1 cellular context compared by ENCODE assay signal in genomic region chr1:204462229-204462561, GRCh38.
TF ChIP-seq lines count a peak whose summit lies in the region.

No MANE protein-coding gene starts in this region.

TF ChIP-seq in SK-N-SH, 30 proteins besides CTCF, POLR2A, EP300 and RAD21 (continued from another document):
- TF ChIP-seq MEF2A (IDR thresholded peaks at IDR 0.05; ENCODE audit: borderline replicate concordance, low read depth) (no peak), NRF1 (IDR thresholded peaks at IDR 0.05; ENCODE audit: low read depth, low read length) (no peak), IRF3 (IDR thresholded peaks at IDR 0.05; ENCODE audit: low read depth, low read length) (no peak), EZH2phosphoT487 (IDR thresholded peaks at IDR 0.05; ENCODE audit: borderline replicate concordance, low read depth) (no peak), FOSL2 (IDR thresholded peaks at IDR 0.05; ENCODE audit: borderline replicate concordance, low read depth) (no peak), RXRA (IDR thresholded peaks at IDR 0.05; ENCODE audit: borderline replicate concordance, low read depth) (no peak), ELF1 (IDR thresholded peaks at IDR 0.05) (no peak), MXI1 (IDR thresholded peaks at IDR 0.05; ENCODE audit: low read depth, low read length) (no peak), MAX (IDR thresholded peaks at IDR 0.05; ENCODE audit: low read depth) (no peak), GABPA (IDR thresholded peaks at IDR 0.05; ENCODE audit: low read depth) (no peak)
